In the genomic region with DNA sequence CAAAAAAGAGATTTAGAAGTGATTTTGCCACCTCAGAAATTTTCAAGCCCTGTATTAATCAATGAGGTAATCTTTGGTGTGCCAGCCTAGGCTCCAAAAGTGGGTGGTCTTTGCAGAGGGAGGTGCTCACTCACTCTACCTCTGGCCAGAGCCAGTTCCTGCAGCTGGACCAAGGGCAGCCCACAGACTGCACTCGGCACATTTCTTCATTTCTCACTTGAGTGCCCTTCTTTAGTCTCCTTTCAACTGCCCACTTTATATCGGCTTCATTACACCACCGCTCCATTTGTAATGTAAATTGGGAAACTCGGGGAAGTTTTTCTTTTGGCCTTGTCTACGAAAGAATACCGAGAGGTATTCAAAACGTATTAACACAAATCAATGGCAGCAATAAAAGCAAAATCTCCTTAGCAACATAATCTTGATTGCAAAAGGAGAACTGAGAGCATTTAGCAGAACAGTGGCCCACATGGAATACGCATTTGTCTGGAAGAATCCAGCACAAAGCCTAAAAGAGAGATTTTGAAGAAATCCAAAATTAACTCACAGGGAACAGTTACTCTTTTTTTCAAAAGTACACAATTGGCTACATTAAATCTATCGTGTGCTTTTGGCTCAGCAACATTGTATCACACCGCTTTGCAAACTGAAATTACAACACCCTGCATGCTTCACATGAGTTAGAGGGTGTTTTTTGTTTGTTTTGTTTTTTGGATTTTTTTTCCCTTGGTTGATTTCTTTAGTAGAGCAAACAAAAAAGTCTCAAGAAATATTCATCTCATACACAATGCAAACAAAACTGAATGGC, we compare ENCODE assay signal across 1 cellular context.
TF ChIP-seq lines count a peak whose summit lies in the region.

No MANE protein-coding gene starts in this region.

TF ChIP-seq in WTC11, 78 proteins besides CTCF, POLR2A, EP300 and RAD21:
- TF ChIP-seq, protein P1, sequence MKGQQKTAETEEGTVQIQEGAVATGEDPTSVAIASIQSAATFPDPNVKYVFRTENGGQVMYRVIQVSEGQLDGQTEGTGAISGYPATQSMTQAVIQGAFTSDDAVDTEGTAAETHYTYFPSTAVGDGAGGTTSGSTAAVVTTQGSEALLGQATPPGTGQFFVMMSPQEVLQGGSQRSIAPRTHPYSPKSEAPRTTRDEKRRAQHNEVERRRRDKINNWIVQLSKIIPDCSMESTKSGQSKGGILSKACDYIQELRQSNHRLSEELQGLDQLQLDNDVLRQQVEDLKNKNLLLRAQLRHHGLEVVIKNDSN (CRISPR knock-in tag; IDR thresholded peaks at IDR 0.05), result no peak
- no peak for TF ChIP-seq ZNF232 (CRISPR knock-in tag; IDR thresholded peaks at IDR 0.05)
